ENCODE assay signal across 18 cellular contexts in genomic region chr2:109429711-109430265, GRCh38.
A peak's percentile ranks its signal among the peaks of the same experiment; 100 is the strongest.
DNase-seq lines count a peak whose midpoint lies in the region; ATAC-seq, FAIRE-seq and TF ChIP-seq lines count a peak whose summit lies in the region.
"Had no signal": no experiment of that assay in that cellular context is flagged by ENCODE, and none has a peak within 500 bp of the region (broad histone marks: within the 10 kb centered on the region; RNA-seq: fewer than 3 reads in every experiment).

No MANE protein-coding gene starts in this region.

- H3K36me3 ChIP-seq in HepG2 (replicated peaks in 1 of 2; ENCODE audit: control insufficient read depth in 1 of 2, insufficient read depth in 2 of 2, low read length in 2 of 2), result no peaks in the 10 kb centered on the region
- H3K36me3 ChIP-seq in right lobe of liver, result no peaks in the 10 kb centered on the region
- no peaks in the 10 kb centered on the region for H3K36me3 ChIP-seq in kidney (ENCODE audit: control insufficient read depth in 1 of 2, insufficient read depth in 2 of 2, low read length in 2 of 2)

- BruUV-seq in HepG2 (replicated peaks; lab: Mats Ljungman, UMichigan), result no TSS peak

- no peak overlapping the region for H3K4me3 ChIP-seq in HepG2 (replicated peaks in 1 of 3; ENCODE audit: insufficient read depth in 1 of 3, low read depth in 2 of 3, low read length in 3 of 3)
- no peak overlapping the region for H3K4me3 ChIP-seq in right lobe of liver
- no peak overlapping the region for H3K4me3 ChIP-seq in kidney (ENCODE audit: low read length in 2 of 2)
- H3K4me3 ChIP-seq: BLaER1 had no signal

- H3K27ac ChIP-seq in HepG2 (ENCODE audit: extremely low read length, insufficient read depth, low read length) (no peak overlapping the region), right lobe of liver (no peak overlapping the region), kidney (ENCODE audit: low read depth in 2 of 2, low read length in 2 of 2) (no peak overlapping the region)
- H3K27ac ChIP-seq: BLaER1, HL-60 had no signal

- H3K4me1 ChIP-seq in HepG2 (ENCODE audit: insufficient read depth, low read length), result no peaks in the 10 kb centered on the region
- no peaks in the 10 kb centered on the region for H3K4me1 ChIP-seq in right lobe of liver
- H3K4me1 ChIP-seq in kidney (ENCODE audit: control insufficient read depth in 1 of 2, insufficient read depth in 1 of 2, low read depth in 1 of 2, low read length in 2 of 2), result no peaks in the 10 kb centered on the region

- ATAC-seq in HepG2, result peak; percentile 15
- no peak for ATAC-seq in right lobe of liver
- no peak for ATAC-seq in sciatic nerve

- DNase-seq in HepG2 (ENCODE audit: low spot score) (no peak), right lobe of liver (no peak), kidney (peak; percentile 66), sciatic nerve (ENCODE audit: low spot score) (peak; percentile 46), NCI-H1930 (lab: John Stamatoyannopoulos, UW) (no peak), NCI-H128 (lab: John Stamatoyannopoulos, UW; ENCODE audit: unreplicated experiment) (no peak), NCI-H187 (lab: John Stamatoyannopoulos, UW) (no peak)
- no peak for DNase-seq in stimulated activated CD4-positive, alpha-beta T cell treated with anti-CD3 and anti-CD28 coated beads, Interleukin-2, amount 100 ng/mL, for 24 hours
- DNase-seq: 8988T; AML-193; Caco-2; CD8-positive, alpha-beta memory T cell; DND-41; GDM1; HCEC 1CT had no signal

- H3K27me3 ChIP-seq in HepG2 (ENCODE audit: control insufficient read depth in 1 of 2, insufficient read depth in 2 of 2, low read length in 2 of 2), result peaks cover 4 to 5% of the 10 kb centered on the region in 2 experiments; a peak in 3 of 5 replicates
- H3K27me3 ChIP-seq in right lobe of liver, result no peaks in the 10 kb centered on the region
- H3K27me3 ChIP-seq: BLaER1 had no signal

- in situ Hi-C loops in HepG2 (cut with HindIII; ENCODE audit: extremely low pct_ligation_motif_present, low pct_unique_long_range_greater_than_20kb), result no loop called here

- H4K20me1 ChIP-seq in HepG2 (ENCODE audit: insufficient read depth, low read length), result no peaks in the 10 kb centered on the region
- H4K20me1 ChIP-seq: BLaER1 had no signal

- TF ChIP-seq POLR2A in HepG2 (IDR thresholded peaks at IDR 0.05; ENCODE audit: insufficient read depth in 1 of 2, low read depth in 2 of 2, low read length in 2 of 2) (no peak), right lobe of liver (IDR thresholded peaks at IDR 0.05) (no peak)

- CTCF ChIA-PET in HepG2 (lab: Yijun Ruan, JAX; ENCODE audit: low intra/inter-chr PET ratio, low total read pairs), result no interaction called here

- H3K9ac ChIP-seq in HepG2 (ENCODE audit: insufficient read depth, low read depth, low read length), result no peak overlapping the region
- H3K9ac ChIP-seq in kidney (ENCODE audit: low read length in 2 of 2), result no peak overlapping the region
- H3K9ac ChIP-seq: BLaER1 had no signal

- no peaks in the 10 kb centered on the region for H3K79me2 ChIP-seq in HepG2 (ENCODE audit: insufficient read depth, low read length)

- intact Hi-C loops in HepG2 (cut with micrococcal nuclease; ENCODE audit: unreplicated experiment) (no loop called here), right lobe of liver (cut with DNase I) (no loop called here), kidney (cut with DNase I) (no loop called here), sciatic nerve (cut with DNase I) (no loop called here)

- H3K4me2 ChIP-seq in HepG2 (ENCODE audit: low read depth, low read length), result no peak overlapping the region
- H3K4me2 ChIP-seq: BLaER1 had no signal

- H2AFZ ChIP-seq in HepG2 (ENCODE audit: low read length), result no peak overlapping the region

- no peak for TF ChIP-seq CTCF in HepG2 (CRISPR knock-in tag; IDR thresholded peaks at IDR 0.05)
- no peak for TF ChIP-seq CTCF in right lobe of liver (IDR thresholded peaks at IDR 0.05)
- TF ChIP-seq CTCF in kidney (IDR thresholded peaks at IDR 0.05; ENCODE audit: borderline replicate concordance, extremely low read depth, insufficient read depth), result no peak

- TF ChIP-seq EP300 in HepG2 (IDR thresholded peaks at IDR 0.05; ENCODE audit: low read depth in 2 of 2, low read length in 2 of 2), result no peak
- TF ChIP-seq EP300 in HepG2 (CRISPR knock-in tag; IDR thresholded peaks at IDR 0.05; ENCODE audit: borderline replicate concordance), result no peak

- TF ChIP-seq RAD21 in HepG2 (CRISPR knock-in tag; IDR thresholded peaks at IDR 0.05), result no peak

- POLR2A ChIA-PET in HepG2 (lab: Yijun Ruan, JAX), result no interaction called here

- no peaks in the 10 kb centered on the region for H3K9me3 ChIP-seq in HepG2 (ENCODE audit: low read length)
- no peaks in the 10 kb centered on the region for H3K9me3 ChIP-seq in right lobe of liver
- H3K9me3 ChIP-seq in kidney (ENCODE audit: control insufficient read depth in 1 of 2, low read length in 2 of 2), result no peaks in the 10 kb centered on the region
- H3K9me3 ChIP-seq: Caco-2 had no signal

- FAIRE-seq in HepG2 (lab: Jason Lieb, UNC), result no peak
- no peak for FAIRE-seq in kidney (lab: Jason Lieb, UNC)
- FAIRE-seq: GM12892 had no signal

- WGBS in HepG2 (ENCODE audit: low lambda C conversion rate), result 61% methylated on average over 9 of the region's 14 CpGs
- no CpG with 5 or more reads among the region's 14 CpGs for whole genome bisulfite sequencing in right lobe of liver (ENCODE audit: insufficient coverage, low coverage, low lambda C conversion rate, missing lambda C conversion rate)

TF ChIP-seq in HepG2, 621 proteins besides CTCF, POLR2A, EP300 and RAD21 (continues in another document):
- TF ChIP-seq GATAD2A (CRISPR knock-in tag; IDR thresholded peaks at IDR 0.05), result no peak
- no peak for TF ChIP-seq TGIF2 (CRISPR knock-in tag; IDR thresholded peaks at IDR 0.05)
- TF ChIP-seq, protein P1, sequence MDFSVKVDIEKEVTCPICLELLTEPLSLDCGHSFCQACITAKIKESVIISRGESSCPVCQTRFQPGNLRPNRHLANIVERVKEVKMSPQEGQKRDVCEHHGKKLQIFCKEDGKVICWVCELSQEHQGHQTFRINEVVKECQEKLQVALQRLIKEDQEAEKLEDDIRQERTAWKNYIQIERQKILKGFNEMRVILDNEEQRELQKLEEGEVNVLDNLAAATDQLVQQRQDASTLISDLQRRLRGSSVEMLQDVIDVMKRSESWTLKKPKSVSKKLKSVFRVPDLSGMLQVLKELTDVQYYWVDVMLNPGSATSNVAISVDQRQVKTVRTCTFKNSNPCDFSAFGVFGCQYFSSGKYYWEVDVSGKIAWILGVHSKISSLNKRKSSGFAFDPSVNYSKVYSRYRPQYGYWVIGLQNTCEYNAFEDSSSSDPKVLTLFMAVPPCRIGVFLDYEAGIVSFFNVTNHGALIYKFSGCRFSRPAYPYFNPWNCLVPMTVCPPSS (IDR thresholded peaks at IDR 0.05), result no peak
- TF ChIP-seq, protein P2, sequence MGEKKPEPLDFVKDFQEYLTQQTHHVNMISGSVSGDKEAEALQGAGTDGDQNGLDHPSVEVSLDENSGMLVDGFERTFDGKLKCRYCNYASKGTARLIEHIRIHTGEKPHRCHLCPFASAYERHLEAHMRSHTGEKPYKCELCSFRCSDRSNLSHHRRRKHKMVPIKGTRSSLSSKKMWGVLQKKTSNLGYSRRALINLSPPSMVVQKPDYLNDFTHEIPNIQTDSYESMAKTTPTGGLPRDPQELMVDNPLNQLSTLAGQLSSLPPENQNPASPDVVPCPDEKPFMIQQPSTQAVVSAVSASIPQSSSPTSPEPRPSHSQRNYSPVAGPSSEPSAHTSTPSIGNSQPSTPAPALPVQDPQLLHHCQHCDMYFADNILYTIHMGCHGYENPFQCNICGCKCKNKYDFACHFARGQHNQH (CRISPR knock-in tag; IDR thresholded peaks at IDR 0.05), result no peak
- TF ChIP-seq MAZ (IDR thresholded peaks at IDR 0.05; ENCODE audit: borderline replicate concordance, low read depth, low read length), result no peak
- TF ChIP-seq MAZ (CRISPR knock-in tag; IDR thresholded peaks at IDR 0.05; ENCODE audit: low read depth), result no peak
- TF ChIP-seq MIXL1 (CRISPR knock-in tag; IDR thresholded peaks at IDR 0.05), result no peak
- no peak for TF ChIP-seq HMG20A (CRISPR knock-in tag; IDR thresholded peaks at IDR 0.05; ENCODE audit: borderline replicate concordance)
- TF ChIP-seq TP53 (CRISPR knock-in tag; conservative IDR thresholded peaks at IDR 0.05), result no peak
- no peak for TF ChIP-seq ZNF556 (CRISPR knock-in tag; IDR thresholded peaks at IDR 0.05; ENCODE audit: borderline replicate concordance)
- no peak for TF ChIP-seq ZSCAN30 (CRISPR knock-in tag; IDR thresholded peaks at IDR 0.05)
- no peak for TF ChIP-seq ZNF24 (IDR thresholded peaks at IDR 0.05)
- TF ChIP-seq NCOA2 (CRISPR knock-in tag; IDR thresholded peaks at IDR 0.05), result no peak
- TF ChIP-seq NR2C2 (CRISPR knock-in tag; IDR thresholded peaks at IDR 0.05; ENCODE audit: borderline replicate concordance), result no peak
- no peak for TF ChIP-seq ZNF431 (CRISPR knock-in tag; IDR thresholded peaks at IDR 0.05; ENCODE audit: borderline replicate concordance, low read depth)
- no peak for TF ChIP-seq ZNF740 (CRISPR knock-in tag; IDR thresholded peaks at IDR 0.05)
- TF ChIP-seq MEF2D (CRISPR knock-in tag; IDR thresholded peaks at IDR 0.05), result no peak
- no peak for TF ChIP-seq JUN (CRISPR knock-in tag; IDR thresholded peaks at IDR 0.05)
- TF ChIP-seq PPARG (CRISPR knock-in tag; conservative IDR thresholded peaks at IDR 0.05), result no peak

Comparison
In these comparisons a context has a peak if more than half of its experiments do, and no peak if none do; other contexts are left out.
1. DNase-seq: peak in kidney (single experiment) and sciatic nerve (single experiment); none in HepG2 (single experiment), right lobe of liver (0 of 3), NCI-H1930 (0 of 2), NCI-H128 (single experiment), NCI-H187 (0 of 2) and stimulated activated CD4-positive, alpha-beta T cell treated with anti-CD3 and anti-CD28 coated beads, Interleukin-2, amount 100 ng/mL, for 24 hours (0 of 2).